In genomic region chr14:74550071-74550470, GRCh38 we compare ENCODE assay signal across 19 cellular contexts.
"Had no signal": no experiment of that assay in that cellular context is flagged by ENCODE, and none has a peak within 500 bp of the region (broad histone marks: within the 10 kb centered on the region; RNA-seq: fewer than 3 reads in every experiment).

No MANE protein-coding gene starts in this region.

- ATAC-seq: right cardiac atrium had no signal

- DNase-seq: activated CD4-positive, alpha-beta T cell treated with anti-CD3 and anti-CD28 coated beads, Interleukin-2, amount 50 U/mL, for 1 hour; activated CD4-positive, CD25-positive, alpha-beta regulatory T cell treated with anti-CD3 and anti-CD28 coated beads, Interleukin-2, amount 50 U/mL, for 72 hours; activated CD8-positive, alpha-beta memory T cell treated with anti-CD3 and anti-CD28 coated beads, Interleukin-2, amount 50 U/mL, for 48 hours; activated effector memory CD4-positive, alpha-beta T cell treated with Interleukin-2 at 50 U/mL for 16 hours; activated naive CD4-positive, alpha-beta T cell treated with anti-CD3 and anti-CD28 coated beads, Interleukin-2, amount 10 ng/mL, durations not matched to agents 7 days and 5 days; activated T-cell treated with anti-CD3 and anti-CD28 coated beads, Interleukin-2, amount 50 U/mL, for 48 hours; effector CD4-positive, alpha-beta T cell; left cardiac atrium; occipital lobe; right cardiac atrium; stimulated activated CD4-positive, alpha-beta T cell treated with anti-CD3 and anti-CD28 coated beads, Interleukin-15, amount 100 ng/mL, for 24 hours; stimulated activated CD4-positive, alpha-beta T cell treated with anti-CD3 and anti-CD28 coated beads, Interleukin-2, amount 100 ng/mL, for 48 hours; T1000 had no signal

- H3K36me3 Mint-ChIP-seq: activated naive CD4-positive, alpha-beta T cell treated with anti-CD3 and anti-CD28 coated beads, Interleukin-2, amount 10 ng/mL, durations not matched to agents 7 days and 5 days had no signal

- H3K4me3 ChIP-seq: breast epithelium, esophagus muscularis mucosa, psoas muscle, suprapubic skin had no signal

- H3K27ac ChIP-seq: esophagus muscularis mucosa, suprapubic skin had no signal

- H3K9me3 Mint-ChIP-seq: activated naive CD4-positive, alpha-beta T cell treated with anti-CD3 and anti-CD28 coated beads, Interleukin-2, amount 10 ng/mL, durations not matched to agents 7 days and 5 days; nephron; stimulated activated naive CD8-positive, alpha-beta T cell treated with anti-CD3 and anti-CD28 coated beads, Interleukin-15, Interleukin-2, amounts not matched to agents 100 ng/mL and 50 ng/mL, for 24 hours had no signal

- H3K27ac Mint-ChIP-seq: activated naive CD4-positive, alpha-beta T cell treated with anti-CD3 and anti-CD28 coated beads, Interleukin-2, amount 10 ng/mL, durations not matched to agents 7 days and 5 days; nephron; stimulated activated naive CD8-positive, alpha-beta T cell treated with anti-CD3 and anti-CD28 coated beads, Interleukin-15, Interleukin-2, amounts not matched to agents 100 ng/mL and 50 ng/mL, for 24 hours had no signal

- H3K4me1 Mint-ChIP-seq: activated naive CD4-positive, alpha-beta T cell treated with anti-CD3 and anti-CD28 coated beads, Interleukin-2, amount 10 ng/mL, durations not matched to agents 7 days and 5 days had no signal

- H3K9me3 ChIP-seq: breast epithelium, esophagus muscularis mucosa, psoas muscle, suprapubic skin had no signal

- H3K4me3 Mint-ChIP-seq: activated naive CD4-positive, alpha-beta T cell treated with anti-CD3 and anti-CD28 coated beads, Interleukin-2, amount 10 ng/mL, durations not matched to agents 7 days and 5 days; nephron; stimulated activated naive CD8-positive, alpha-beta T cell treated with anti-CD3 and anti-CD28 coated beads, Interleukin-15, Interleukin-2, amounts not matched to agents 100 ng/mL and 50 ng/mL, for 24 hours had no signal

- H3K36me3 ChIP-seq: breast epithelium, esophagus muscularis mucosa had no signal

- H3K27me3 ChIP-seq: breast epithelium, esophagus muscularis mucosa, suprapubic skin had no signal
